11 cellular contexts compared by ENCODE assay signal in the genomic region with DNA sequence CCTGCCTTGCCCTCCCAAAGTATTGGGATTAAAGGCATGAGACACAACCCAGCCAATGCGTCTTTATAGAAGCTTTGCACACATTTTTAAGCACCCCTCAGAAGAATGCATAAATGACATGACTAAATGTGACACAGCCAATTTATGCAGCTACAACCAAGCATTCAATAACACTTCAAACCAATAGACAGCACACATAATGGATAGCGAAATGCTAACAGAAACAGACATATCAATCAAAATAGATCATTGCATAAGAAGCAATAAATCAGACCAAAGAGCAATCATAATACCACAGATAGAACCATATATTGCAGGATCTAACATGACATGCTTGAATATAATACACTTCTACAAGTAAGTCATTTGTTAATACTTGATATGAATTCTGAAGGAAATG. TPM values are rescaled to one million over a fixed set of nuclear protein-coding genes. Genes with fewer than 3 reads are reported as not detected.
"Had no signal": no experiment of that assay in that cellular context is flagged by ENCODE, and none has a peak within 500 bp of the region (broad histone marks: within the 10 kb centered on the region; RNA-seq: fewer than 3 reads in every experiment).

No MANE protein-coding gene starts in this region.

- ATAC-seq: GM23338, HCT116 had no signal

- H3K4me3 Mint-ChIP-seq: GM23338, H9, HFFc6 had no signal

- H2AFZ ChIP-seq: GM23248, GM23338 had no signal

- H3K4me2 ChIP-seq: GM23338 had no signal

- H3K27ac ChIP-seq: GM23248 had no signal

- DNase-seq: GM23248, GOT3, H7, H9, HCEC 1CT, HFFc6 had no signal

- H3K9ac ChIP-seq: GM23248 had no signal

- FAIRE-seq: H1, H54 had no signal

- H3K9me3 ChIP-seq: HAP-1 had no signal

- H3K27ac Mint-ChIP-seq: GM23338, H9, HFFc6 had no signal

- H3K4me3 ChIP-seq: GM23248, GM23338, HAP-1 had no signal

- H3K9me3 Mint-ChIP-seq: GM23338, H9, HFFc6 had no signal

- H3K4me1 Mint-ChIP-seq: GM23338, H9 had no signal

- H3K36me3 ChIP-seq: HAP-1 had no signal

RNA-seq across cellular contexts. Expression of a gene that starts 34.3 kb away (rescaled TPM):
- total RNA-seq: GM23248, H1, H7, H9 had no signal

RNA-seq across cellular contexts. Expression of a gene that starts 55.8 kb away (rescaled TPM):
- total RNA-seq: GM23248, GM23338, H7, H9, HFFc6 had no signal
- polyA plus RNA-seq: GM23248, GM23338 had no signal
